Comparison of ENCODE assay signal across 8 cellular contexts in the genomic region with DNA sequence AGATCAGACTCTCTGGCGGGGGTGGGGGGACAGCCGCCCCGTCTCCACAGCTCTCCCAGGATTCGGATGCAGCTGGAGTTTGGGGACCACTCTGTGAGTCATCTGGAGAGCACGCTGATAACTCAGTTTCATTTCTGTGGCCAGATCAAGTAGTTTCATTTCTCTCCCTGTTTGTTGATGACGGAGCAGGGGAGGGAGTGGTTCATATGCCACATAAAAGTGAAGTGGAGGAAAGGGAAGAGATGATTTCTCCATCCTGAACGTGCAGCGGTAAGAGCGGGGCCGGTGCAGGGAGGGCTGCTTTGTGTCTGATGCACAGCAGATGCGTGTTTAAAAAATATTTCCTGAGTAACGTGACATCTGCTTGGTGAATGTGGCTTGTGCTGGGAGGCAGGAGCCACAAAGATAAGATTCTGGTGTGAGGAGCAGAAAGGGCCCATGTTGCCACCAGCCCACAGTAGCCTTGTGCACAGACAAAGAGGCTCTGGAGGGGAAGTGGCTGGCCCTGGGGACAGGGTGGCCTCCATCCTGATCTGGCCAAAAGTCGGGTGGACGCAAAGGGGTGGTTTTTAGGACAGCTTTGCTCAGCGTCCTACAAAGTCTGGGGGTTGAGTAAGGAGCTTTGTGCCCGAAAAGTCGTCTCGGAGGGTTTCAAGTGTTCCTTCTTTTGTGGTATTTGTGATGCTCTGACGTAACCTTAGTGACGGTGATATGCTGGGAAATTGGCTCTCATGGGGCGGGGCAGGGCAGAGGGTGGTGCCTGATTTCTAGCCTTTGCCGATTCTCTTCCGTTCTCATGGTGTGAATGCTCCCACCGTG. TPM values are rescaled to one million over a fixed set of nuclear protein-coding genes. Genes with fewer than 3 reads are reported as not detected.
DNase-seq lines count a peak whose midpoint lies in the region; ATAC-seq and TF ChIP-seq lines count a peak whose summit lies in the region.

TSS of gene MX2 (plus strand) at position 242 of the 819 bp plus-strand sequence. CDS start 14,880 bp downstream, outside the sequence.

- intact Hi-C loops in CD4-positive, alpha-beta T cell (cut with DNase I, micrococcal nuclease), result loop anchor here in 1 of 2 experiments (2.0 to 5.0 kb wide), 2 partner anchors 65 to 700 kb away; partner anchors contain the start of gene MX1
- intact Hi-C loops in activated CD4-positive, alpha-beta T cell treated with anti-CD3 and anti-CD28 coated beads, Interleukin-2, amount 10 ng/mL, durations not matched to agents 24 days and 14 days (cut with micrococcal nuclease), result loop anchor here (2.0 to 10.0 kb wide), 4 partner anchors 65 to 1163 kb away; partner anchors contain the start of gene MX1
- intact Hi-C loops in natural killer cell (cut with micrococcal nuclease), result no loop called here

- ATAC-seq in CD4-positive, alpha-beta T cell (ENCODE audit: poor library complexity), result peak; percentile 79
- ATAC-seq in GM19452 (IDR thresholded peaks at IDR 0.05; ENCODE audit: unreplicated experiment) (peak; percentile 59), natural killer cell (peak; percentile 79 to 90 (median 83)), HG03139 (IDR thresholded peaks at IDR 0.05; ENCODE audit: unreplicated experiment) (no peak)

- POLR2A ChIA-PET in CD4-positive, alpha-beta T cell (lab: Charles Lee), result interaction anchor here (0.7 to 4.9 kb wide), 9 partner anchors 10 to 97 kb away, joined by 3 to 76 read pairs (median 4); partner anchors contain the start of gene MX1

- H3K36me3 ChIP-seq in duodenal mucosa (ENCODE audit: control insufficient read depth in 1 of 2, insufficient read depth in 2 of 2, low read length in 2 of 2), result peaks cover 0 to 6% of the 10 kb centered on the region in 2 donors

- H3K9me3 Mint-ChIP-seq in CD4-positive, alpha-beta T cell, result no peaks in the 10 kb centered on the region
- H3K9me3 Mint-ChIP-seq in IgD-negative memory B cell, result no peaks in the 10 kb centered on the region
- H3K9me3 Mint-ChIP-seq in activated CD4-positive, alpha-beta T cell treated with anti-CD3 and anti-CD28 coated beads, Interleukin-2, amount 10 ng/mL, durations not matched to agents 24 days and 14 days, result no peaks in the 10 kb centered on the region
- H3K9me3 Mint-ChIP-seq in natural killer cell, result no peaks in the 10 kb centered on the region

- peak within 1 kb of the TSS; percentile 93 for H3K4me3 Mint-ChIP-seq in CD4-positive, alpha-beta T cell
- H3K4me3 Mint-ChIP-seq in IgD-negative memory B cell (peak within 1 kb of the TSS; percentile 91 to 99 (median 94)), natural killer cell (peak within 1 kb of the TSS; percentile 93)
- peak within 1 kb of the TSS; percentile 89 for H3K4me3 Mint-ChIP-seq in activated CD4-positive, alpha-beta T cell treated with anti-CD3 and anti-CD28 coated beads, Interleukin-2, amount 10 ng/mL, durations not matched to agents 24 days and 14 days

- H3K4me3 ChIP-seq in duodenal mucosa (ENCODE audit: low read depth in 1 of 2, low read length in 2 of 2), result peak within 1 kb of the TSS; percentile 68 to 74

- H3K4me1 Mint-ChIP-seq in CD4-positive, alpha-beta T cell (ENCODE audit: low read depth), result peaks cover 61% of the 10 kb centered on the region
- H3K4me1 Mint-ChIP-seq in IgD-negative memory B cell (peaks cover 22 to 47% (median 37%) of the 10 kb centered on the region in 3 donors), natural killer cell (peaks cover 22 to 38% of the 10 kb centered on the region in 2 donors)
- H3K4me1 Mint-ChIP-seq in activated CD4-positive, alpha-beta T cell treated with anti-CD3 and anti-CD28 coated beads, Interleukin-2, amount 10 ng/mL, durations not matched to agents 24 days and 14 days, result peaks cover 54% of the 10 kb centered on the region

- H3K27me3 ChIP-seq in CD4-positive, alpha-beta T cell (ENCODE audit: control insufficient read depth, insufficient read depth, low read length), result no peaks in the 10 kb centered on the region
- no peaks in the 10 kb centered on the region for H3K27me3 ChIP-seq in duodenal mucosa (ENCODE audit: control insufficient read depth in 1 of 2, insufficient read depth in 2 of 2, low read length in 2 of 2)

- H3K9ac ChIP-seq in duodenal mucosa (ENCODE audit: low read depth in 1 of 2, low read length in 2 of 2), result peak within 1 kb of the TSS; percentile 72 to 87

- H3K36me3 Mint-ChIP-seq in CD4-positive, alpha-beta T cell (ENCODE audit: low read depth), result peaks cover 47% of the 10 kb centered on the region
- peaks cover 7% of the 10 kb centered on the region for H3K36me3 Mint-ChIP-seq in IgD-negative memory B cell
- peaks cover 25% of the 10 kb centered on the region for H3K36me3 Mint-ChIP-seq in activated CD4-positive, alpha-beta T cell treated with anti-CD3 and anti-CD28 coated beads, Interleukin-2, amount 10 ng/mL, durations not matched to agents 24 days and 14 days (ENCODE audit: low read depth)
- H3K36me3 Mint-ChIP-seq in natural killer cell, result no peaks in the 10 kb centered on the region

- CTCF ChIA-PET in CD4-positive, alpha-beta T cell (lab: Charles Lee), result no interaction called here

- TF ChIP-seq CTCF in CD4-positive, alpha-beta T cell (IDR thresholded peaks at IDR 0.05), result no peak
- TF ChIP-seq CTCF in natural killer cell (IDR thresholded peaks at IDR 0.05), result no peak

- H3K27ac ChIP-seq in CD4-positive, alpha-beta T cell (ENCODE audit: low read depth, low read length), result peak within 1 kb of the TSS; percentile 95
- peak within 1 kb of the TSS; percentile 93 for H3K27ac ChIP-seq in duodenal mucosa (ENCODE audit: low read depth, low read length)

- DNase-seq in CD4-positive, alpha-beta T cell, result peak; percentile 67 to 91 (median 80)
- peak; percentile 95 for DNase-seq in activated CD4-positive, alpha-beta T cell treated with anti-CD3 and anti-CD28 coated beads, Interleukin-2, amount 10 ng/mL, durations not matched to agents 24 days and 14 days
- DNase-seq in natural killer cell, result peak; percentile 49
- DNase-seq in stromal cell of bone marrow (ENCODE audit: low read depth), result peak; percentile 68

- H3K4me1 ChIP-seq in duodenal mucosa (ENCODE audit: control insufficient read depth in 1 of 2, insufficient read depth in 2 of 2, low read length in 2 of 2), result peaks cover 49 to 52% of the 10 kb centered on the region in 2 donors

- no peaks in the 10 kb centered on the region for H3K27me3 Mint-ChIP-seq in CD4-positive, alpha-beta T cell
- H3K27me3 Mint-ChIP-seq in IgD-negative memory B cell (no peaks in the 10 kb centered on the region), natural killer cell (ENCODE audit: low read depth in 2 of 2) (no peaks in the 10 kb centered on the region)
- peaks cover 2% of the 10 kb centered on the region for H3K27me3 Mint-ChIP-seq in activated CD4-positive, alpha-beta T cell treated with anti-CD3 and anti-CD28 coated beads, Interleukin-2, amount 10 ng/mL, durations not matched to agents 24 days and 14 days

- peak within 1 kb of the TSS; percentile 98 for H3K27ac Mint-ChIP-seq in CD4-positive, alpha-beta T cell
- H3K27ac Mint-ChIP-seq in IgD-negative memory B cell (peak within 1 kb of the TSS; percentile 96 to 99 (median 98)), natural killer cell (peak within 1 kb of the TSS; percentile 93 to 95)
- H3K27ac Mint-ChIP-seq in activated CD4-positive, alpha-beta T cell treated with anti-CD3 and anti-CD28 coated beads, Interleukin-2, amount 10 ng/mL, durations not matched to agents 24 days and 14 days, result peak within 1 kb of the TSS; percentile 95

- H3K9me3 ChIP-seq in CD4-positive, alpha-beta T cell (ENCODE audit: control insufficient read depth, low read length), result no peaks in the 10 kb centered on the region
- no peaks in the 10 kb centered on the region for H3K9me3 ChIP-seq in duodenal mucosa (ENCODE audit: control insufficient read depth in 1 of 2, low read length in 2 of 2)

RNA-seq across cellular contexts. Expression of gene MX2, which starts in this region (rescaled TPM):
- 10 to 100 TPM; 77.8 to 87.1 TPM for total RNA-seq in CD4-positive, alpha-beta T cell
- polyA plus RNA-seq in IgD-negative memory B cell, result 36.6 TPM
- total RNA-seq in activated CD4-positive, alpha-beta T cell treated with anti-CD3 and anti-CD28 coated beads, Interleukin-2, amount 10 ng/mL, durations not matched to agents 24 days and 14 days, result 8.6 and 11.5 TPM in 2 replicates
- total RNA-seq in natural killer cell, result 10 to 100 TPM; 37.9 to 73.9 (median 42.6) TPM
